In the genomic region with DNA sequence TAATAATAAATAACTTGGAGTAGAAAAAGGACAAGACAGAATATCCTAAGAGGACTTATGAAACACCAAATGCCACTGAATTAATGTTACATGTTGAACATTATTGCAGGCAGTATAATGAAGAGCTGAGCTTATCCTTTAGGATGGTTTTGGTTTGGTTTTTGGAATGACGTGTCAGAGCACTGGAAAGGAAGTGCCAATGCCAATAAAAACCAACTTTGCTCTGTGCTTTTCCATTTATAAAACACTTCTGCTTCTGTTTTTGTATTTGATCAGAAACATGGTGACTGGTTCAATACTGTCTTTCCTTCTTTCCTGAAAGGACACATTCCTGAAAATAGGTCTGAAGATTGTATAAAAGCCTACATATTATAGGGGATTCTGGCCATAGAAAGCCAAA, we compare ENCODE assay signal across 16 cellular contexts.
"Had no signal": no experiment of that assay in that cellular context is flagged by ENCODE, and none has a peak within 500 bp of the region (broad histone marks: within the 10 kb centered on the region; RNA-seq: fewer than 3 reads in every experiment).

No MANE protein-coding gene starts in this region.

- ATAC-seq: left colon; left ventricle myocardium superior; mucosa of descending colon; naive thymus-derived CD8-positive, alpha-beta T cell; right cardiac atrium; stimulated activated memory B cell treated with anti-CD40 and anti-IgM and Interleukin-4, amounts not matched to agents 10 μg/mL and 1 μg/mL and 100 μg/mL, for 72 hours had no signal

- DNase-seq: central memory CD4-positive, alpha-beta T cell; effector memory CD4-positive, alpha-beta T cell; left colon; left ventricle myocardium superior; mucosa of descending colon; naive thymus-derived CD8-positive, alpha-beta T cell; ovary; right cardiac atrium; stimulated activated CD4-positive, alpha-beta T cell treated with anti-CD3 and anti-CD28 coated beads, Interleukin-4, amount 100 ng/mL, for 24 hours; trophoblast cell had no signal

- H3K4me3 ChIP-seq: coronary artery, esophagus muscularis mucosa, hepatocyte, lung, mucosa of descending colon, ovary had no signal

- H3K27ac ChIP-seq: coronary artery, epithelial cell of prostate, esophagus muscularis mucosa, hepatocyte, ovary had no signal

- H3K27me3 ChIP-seq: ovary had no signal
